Comparison of ENCODE assay signal across 8 cellular contexts in genomic region chr19:38387550-38388309, GRCh38. TPM values are rescaled to one million over a fixed set of nuclear protein-coding genes. Genes with fewer than 3 reads are reported as not detected.
DNase-seq lines count a peak whose midpoint lies in the region; ATAC-seq and TF ChIP-seq lines count a peak whose summit lies in the region.

Gene GGN, minus strand, starts transcription at chr19:38388034. Its CDS starts 773 bp downstream, at chr19:38387261.

- peak within 1 kb of the TSS; percentile 62 for H3K4me3 ChIP-seq in OCI-LY7 (ENCODE audit: low read depth, low read length, poor library complexity, severe bottlenecking)
- H3K4me3 ChIP-seq in epithelial cell of proximal tubule (ENCODE audit: low read depth, low read length) = peak within 1 kb of the TSS; percentile 100
- peak within 1 kb of the TSS; percentile 30 for H3K4me3 ChIP-seq in mononuclear cell (ENCODE audit: low read length)

- peaks cover 16% of the 10 kb centered on the region; the same call in 1 of the 2 replicates for H3K36me3 ChIP-seq in OCI-LY7 (ENCODE audit: insufficient read depth, low read length)

- H2AFZ ChIP-seq in OCI-LY7 (ENCODE audit: low read length) = no peak within 1 kb of the TSS

- no TSS peak for BruUV-seq in OCI-LY7 (replicated peaks; lab: Mats Ljungman, UMichigan)

- DNase-seq in GM04503 (ENCODE audit: low read depth) (peak; percentile 51), HUDEP-2 (lab: John Stamatoyannopoulos, UW; ENCODE audit: unreplicated experiment in 76 of 76) (peak in 71 of 76 experiments; percentile 36 to 96 (median 74)), OCI-LY7 (ENCODE audit: low spot score) (peak; percentile 92), activated T-cell treated with anti-CD3 and anti-CD28 coated beads for 4 hours (peak; percentile 75), epithelial cell of proximal tubule (ENCODE audit: low read depth) (peak; percentile 74)
- DNase-seq in stimulated activated CD8-positive, alpha-beta memory T cell treated with anti-CD3 and anti-CD28 coated beads, Interleukin-15, amount 100 ng/mL, for 4 hours (ENCODE audit: low read depth in 2 of 2) = peak; percentile 43 to 70

- no peak for ATAC-seq in HG02571 (IDR thresholded peaks at IDR 0.05; ENCODE audit: unreplicated experiment)

- H4K20me1 ChIP-seq in OCI-LY7 (ENCODE audit: insufficient read depth, low read length) = no peaks in the 10 kb centered on the region

- peak within 1 kb of the TSS; percentile 23 for H3K27ac ChIP-seq in OCI-LY7 (ENCODE audit: low read depth, low read length, poor library complexity, severe bottlenecking)

- peaks cover 22% of the 10 kb centered on the region for H3K27me3 ChIP-seq in mononuclear cell (ENCODE audit: insufficient read depth, low read length)

- H3K4me2 ChIP-seq in OCI-LY7 (ENCODE audit: low read length) = peak within 1 kb of the TSS; percentile 66

- POLR2A ChIA-PET in OCI-LY7 (lab: Charles Lee) = interaction anchor here (0.6 to 2.2 kb wide), 6 partner anchors 10 to 522 kb away, joined by 4 to 11 read pairs (median 5); partner anchors contain the start of genes FAM98C and PSMD8

- peaks cover 9% of the 10 kb centered on the region for H3K4me1 ChIP-seq in OCI-LY7 (ENCODE audit: insufficient read depth, low read length, poor library complexity, severe bottlenecking)
- H3K4me1 ChIP-seq in mononuclear cell (ENCODE audit: insufficient read depth, low read length) = peaks cover 34% of the 10 kb centered on the region

- intact Hi-C loops in OCI-LY7 (cut with micrococcal nuclease; ENCODE audit: unreplicated experiment) = loop anchor here (2.0 kb wide), 1 partner anchor 13 kb away; the partner anchor contains the start of gene PSMD8

- TF ChIP-seq CTCF in OCI-LY7 (conservative IDR thresholded peaks at IDR 0.05; ENCODE audit: low read length) (no peak), epithelial cell of proximal tubule (conservative IDR thresholded peaks at IDR 0.05; ENCODE audit: low read depth, low read length) (no peak)

- no peaks in the 10 kb centered on the region for H3K79me2 ChIP-seq in OCI-LY7 (ENCODE audit: insufficient read depth, low read depth, low read length)

- H3K9me2 ChIP-seq in OCI-LY7 (ENCODE audit: insufficient read depth, low read length) = no peaks in the 10 kb centered on the region

- no peaks in the 10 kb centered on the region for H3K9me3 ChIP-seq in OCI-LY7 (ENCODE audit: low read length)
- H3K9me3 ChIP-seq in mononuclear cell (ENCODE audit: low read depth, low read length) = no peaks in the 10 kb centered on the region

- CTCF ChIA-PET in OCI-LY7 (lab: Charles Lee; ENCODE audit: unreplicated experiment) = interaction anchor here (0.7 kb wide), 2 partner anchors 14 to 15 kb away, joined by 3 to 15 read pairs; partner anchors contain the start of genes FAM98C and PSMD8

RNA-seq across cellular contexts. Expression of gene GGN, which starts in this region (rescaled TPM):
- total RNA-seq in OCI-LY7 (2014; rRNA removed; shearing (Covaris generic)) = not detected in 2 replicates
- total RNA-seq in OCI-LY7 (2022) (0.74 TPM in 1 of 2 replicates, not detected in the other), epithelial cell of proximal tubule (0.87 and 1.8 TPM in 2 replicates), mononuclear cell (not detected)

Comparison
In these comparisons a context has a peak if more than half of its experiments do, and no peak if none do; other contexts are left out.
1. Peak in DNase-seq, H3K4me3 ChIP-seq, H3K27ac ChIP-seq and H3K4me2 ChIP-seq in OCI-LY7; RNA of the gene not detected or under 1 TPM.
2. H3K4me3 ChIP-seq: peak in every context shown above with its lines; median percentile 100 in epithelial cell of proximal tubule; 62 in OCI-LY7; 30 in mononuclear cell.